In the genomic region with DNA sequence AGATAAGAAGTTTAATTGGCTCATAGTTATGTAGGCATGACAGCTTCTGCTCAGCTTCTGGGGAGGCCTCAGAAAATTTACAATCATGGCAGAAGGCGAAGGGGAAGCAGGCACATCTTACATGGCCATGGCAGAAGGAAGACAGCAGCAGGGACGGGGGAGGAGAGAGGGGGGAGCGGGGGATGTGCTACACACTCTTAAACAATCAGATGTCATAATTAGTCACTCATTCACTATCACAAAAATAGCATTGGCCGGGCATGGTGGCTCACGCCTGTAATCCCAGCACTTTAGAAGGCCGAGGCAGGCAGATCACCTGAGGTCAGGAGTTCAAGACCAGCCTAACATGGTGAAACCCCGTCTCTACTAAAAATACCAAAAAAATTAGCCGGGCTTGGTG, we compare ENCODE assay signal across 13 cellular contexts. TPM values are rescaled to one million over a fixed set of nuclear protein-coding genes. Genes with fewer than 3 reads are reported as not detected.
"Had no signal": no experiment of that assay in that cellular context is flagged by ENCODE, and none has a peak within 500 bp of the region (broad histone marks: within the 10 kb centered on the region; RNA-seq: fewer than 3 reads in every experiment).

No MANE protein-coding gene starts in this region.

RNA-seq across cellular contexts. Expression of a gene that starts 10.9 kb away (rescaled TPM):
- total RNA-seq: dermis blood vessel endothelial cell, endothelial cell of umbilical vein, frontal cortex, glomerular endothelial cell, heart left ventricle, kidney epithelial cell, left colon, left ventricle myocardium superior, omental fat pad, renal cortical epithelial cell, suprapubic skin, thyroid gland had no signal
- polyA plus RNA-seq: endothelial cell of umbilical vein, esophagus, heart left ventricle had no signal
